ENCODE assay signal across 27 cellular contexts in the genomic region with DNA sequence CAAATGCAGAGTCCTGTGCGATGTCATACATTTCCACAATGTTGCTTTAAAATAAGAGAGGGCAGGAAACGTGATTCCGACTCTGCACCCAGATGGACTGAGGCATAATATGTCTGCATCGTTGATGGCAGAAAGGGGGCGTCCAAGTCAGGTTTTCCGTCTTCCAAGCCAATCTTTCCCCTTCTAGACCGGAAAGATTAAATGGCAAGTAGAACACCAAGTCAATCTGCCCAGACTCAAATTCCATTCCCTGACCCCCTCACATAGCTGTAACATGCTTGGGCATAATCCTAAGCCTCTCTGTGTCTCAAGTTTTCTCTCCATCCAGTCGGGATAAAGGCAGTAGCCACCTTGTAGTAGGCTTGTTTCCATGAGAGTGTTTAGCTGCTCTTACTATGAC. TPM values are rescaled to one million over a fixed set of nuclear protein-coding genes. Genes with fewer than 3 reads are reported as not detected.
DNase-seq lines count a peak whose midpoint lies in the region; ATAC-seq and TF ChIP-seq lines count a peak whose summit lies in the region.
"Had no signal": no experiment of that assay in that cellular context is flagged by ENCODE, and none has a peak within 500 bp of the region (broad histone marks: within the 10 kb centered on the region; RNA-seq: fewer than 3 reads in every experiment).

No MANE protein-coding gene starts in this region.

- H3K9me3 Mint-ChIP-seq in endodermal cell = no peaks in the 10 kb centered on the region
- H3K9me3 Mint-ChIP-seq: T-cell had no signal

- TF ChIP-seq CTCF in KMS-11 (conservative IDR thresholded peaks at IDR 0.05; ENCODE audit: low read depth, low read length) = no peak
- peak; percentile 47 for TF ChIP-seq CTCF in endodermal cell (conservative IDR thresholded peaks at IDR 0.05)
- peak; percentile 57 for TF ChIP-seq CTCF in retinal pigment epithelial cell (conservative IDR thresholded peaks at IDR 0.05; ENCODE audit: low read depth, low read length)

- H3K9ac ChIP-seq in KMS-11 (no peak overlapping the region), endodermal cell (ENCODE audit: extremely low read depth, low read length, poor library complexity, severe bottlenecking) (no peak overlapping the region)
- H3K9ac ChIP-seq: BLaER1 had no signal

- DNase-seq in SJCRH30 (peak; percentile 54 to 80), endodermal cell (no peak), retinal pigment epithelial cell (ENCODE audit: low read depth) (peak; percentile 59), T1000 (lab: John Stamatoyannopoulos, UW) (no peak), NCI-H1694 treated with DMSO at 0.1 percent for 48 hours (lab: John Stamatoyannopoulos, UW) (no peak), retina (no peak)
- DNase-seq: CD4-positive, CD25-positive, alpha-beta regulatory T cell; DMS153; DND-41; Kasumi-1; MV-4-11; NCI-H1417; NCI-H1694; NCI-H2081; NCI-H446; NCI-H524 treated with DMSO at 0.1 percent for 48 hours; OCI-M1; SIG-M5; T-cell had no signal

- H3K4me1 Mint-ChIP-seq in endodermal cell = no peaks in the 10 kb centered on the region
- H3K4me1 Mint-ChIP-seq: CD4-positive, CD25-positive, alpha-beta regulatory T cell; T-cell had no signal

- H3K27me3 Mint-ChIP-seq in endodermal cell (ENCODE audit: insufficient read depth) = peaks cover 1% of the 10 kb centered on the region
- H3K27me3 Mint-ChIP-seq: CD4-positive, CD25-positive, alpha-beta regulatory T cell had no signal

- H3K4me3 ChIP-seq in KMS-11 (IDR thresholded peaks at IDR 0.05; ENCODE audit: insufficient read depth, low read depth, low read length) (peak overlapping the region; percentile 51), SJCRH30 (peak overlapping the region; percentile 43), endodermal cell (ENCODE audit: low read length) (no peak overlapping the region), retinal pigment epithelial cell (ENCODE audit: low read length) (no peak overlapping the region)
- H3K4me3 ChIP-seq: BLaER1 had no signal

- H3K27ac ChIP-seq in KMS-11 = no peak overlapping the region
- peak overlapping the region; percentile 91 for H3K27ac ChIP-seq in SJCRH30
- no peak overlapping the region for H3K27ac ChIP-seq in endodermal cell (ENCODE audit: low read depth, low read length)
- H3K27ac ChIP-seq: BLaER1 had no signal

- H3K9me3 ChIP-seq in SJCRH30 (replicated peaks) = no peaks in the 10 kb centered on the region
- no peaks in the 10 kb centered on the region for H3K9me3 ChIP-seq in endodermal cell (ENCODE audit: control insufficient read depth, low read length)
- H3K9me3 ChIP-seq: BLaER1 had no signal

- H3K36me3 Mint-ChIP-seq in endodermal cell (ENCODE audit: low read depth) = no peaks in the 10 kb centered on the region
- H3K36me3 Mint-ChIP-seq: CD4-positive, CD25-positive, alpha-beta regulatory T cell; T-cell had no signal

- WGBS in endodermal cell (ENCODE audit: insufficient coverage in 1 of 2, insufficient read length in 1 of 2), 2 experiments = 89% methylated on average over 7 to 8 of the region's 8 CpGs

- H2AFZ ChIP-seq in KMS-11 (ENCODE audit: low read depth) = no peak overlapping the region

- H3K27me3 ChIP-seq in KMS-11 (ENCODE audit: insufficient read depth, low read depth) (no peaks in the 10 kb centered on the region), SJCRH30 (no peaks in the 10 kb centered on the region), endodermal cell (ENCODE audit: control insufficient read depth, insufficient read depth, low read length, poor library complexity, severe bottlenecking) (no peaks in the 10 kb centered on the region)
- H3K27me3 ChIP-seq: BLaER1 had no signal

- H3K4me3 Mint-ChIP-seq in endodermal cell = no peak overlapping the region
- H3K4me3 Mint-ChIP-seq: CD4-positive, CD25-positive, alpha-beta regulatory T cell; T-cell had no signal

- peak overlapping the region; percentile 95 for H3K4me2 ChIP-seq in KMS-11
- H3K4me2 ChIP-seq: BLaER1 had no signal

- H3K4me1 ChIP-seq in KMS-11 (ENCODE audit: low read depth, poor library complexity, severe bottlenecking) = peaks cover 33% of the 10 kb centered on the region
- H3K4me1 ChIP-seq in SJCRH30 = peaks cover 51% of the 10 kb centered on the region
- H3K4me1 ChIP-seq in endodermal cell (ENCODE audit: control insufficient read depth, insufficient read depth, low read length) = no peaks in the 10 kb centered on the region

- H3K79me2 ChIP-seq in KMS-11 (ENCODE audit: insufficient read depth, low read depth) = no peaks in the 10 kb centered on the region

- H3K27ac Mint-ChIP-seq in endodermal cell = no peak overlapping the region
- H3K27ac Mint-ChIP-seq: CD4-positive, CD25-positive, alpha-beta regulatory T cell; T-cell had no signal

- ATAC-seq in HG02938 (IDR thresholded peaks at IDR 0.05; ENCODE audit: unreplicated experiment) = no peak
- ATAC-seq: HepG2, SK-N-SH treated with all-trans-retinoic acid at 6 μM for 48 hours, T-cell had no signal

- H4K20me1 ChIP-seq in KMS-11 (ENCODE audit: insufficient read depth) = no peaks in the 10 kb centered on the region
- H4K20me1 ChIP-seq: BLaER1 had no signal

- no peaks in the 10 kb centered on the region for H3K36me3 ChIP-seq in KMS-11 (ENCODE audit: insufficient read depth)
- no peaks in the 10 kb centered on the region for H3K36me3 ChIP-seq in SJCRH30
- no peaks in the 10 kb centered on the region for H3K36me3 ChIP-seq in endodermal cell (ENCODE audit: control insufficient read depth, insufficient read depth, low read length)
- H3K36me3 ChIP-seq: BLaER1 had no signal

RNA-seq across cellular contexts. Expression of gene PCP4, which starts 14.4 kb away (rescaled TPM):
- total RNA-seq in SJCRH30 (2014; rRNA removed; shearing (Covaris generic)) = 15.8 and 20.6 TPM in 2 replicates
- under 1 TPM in 1 of 2 donors, not detected in 1; 0.44 TPM for total RNA-seq in endodermal cell
- polyA plus RNA-seq in endodermal cell (2013, experiment 1 of 2) = 2.1 TPM
- 2.8 TPM for polyA plus RNA-seq in endodermal cell (2013, experiment 2 of 2)
- total RNA-seq: CD4-positive, CD25-positive, alpha-beta regulatory T cell; HepG2; HT1080; M059J; T-cell had no signal
- polyA plus RNA-seq: AG04450; CD4-positive, CD25-positive, alpha-beta regulatory T cell; HepG2 had no signal

Comparison
In these comparisons a context has a peak if more than half of its experiments do, and no peak if none do; other contexts are left out.
1. H3K4me3 ChIP-seq: peak in KMS-11 (single experiment) and SJCRH30 (single experiment); none in endodermal cell (single experiment) and retinal pigment epithelial cell (single experiment).
2. DNase-seq: peak in SJCRH30 (2 of 2) and retinal pigment epithelial cell (single experiment); none in endodermal cell (single experiment), T1000 (single experiment), NCI-H1694 treated with DMSO at 0.1 percent for 48 hours (single experiment) and retina (single experiment).
3. RNA of gene PCP4, which starts 14.4 kb away (total RNA-seq): 15.8 to 20.6 TPM in SJCRH30; 0.44 TPM in endodermal cell; every median in the first group is over 10 times any median in the second.